ENCODE assay signal across 8 cellular contexts in genomic region chr20:542777-543368, GRCh38. TPM values are rescaled to one million over a fixed set of nuclear protein-coding genes. Genes with fewer than 3 reads are reported as not detected.
DNase-seq lines count a peak whose midpoint lies in the region; ATAC-seq and TF ChIP-seq lines count a peak whose summit lies in the region.

No MANE protein-coding gene starts in this region.

- H3K27me3 Mint-ChIP-seq in T-helper 1 cell treated with Interleukin-12 subunit alpha and Interleukin-12 subunit beta and Interleukin-4 antibody, amounts not matched to agents 30 μg/mL and 1 μg/mL, for 36 hours (ENCODE audit: low read depth) = peaks cover 17% of the 10 kb centered on the region
- H3K27me3 Mint-ChIP-seq in mesothelial cell of epicardium (ENCODE audit: low read depth) = peaks cover 18% of the 10 kb centered on the region

- ATAC-seq in HG03196 (IDR thresholded peaks at IDR 0.05; ENCODE audit: unreplicated experiment) = peak; percentile 13

- H3K4me1 Mint-ChIP-seq in T-helper 1 cell treated with Interleukin-12 subunit alpha and Interleukin-12 subunit beta and Interleukin-4 antibody, amounts not matched to agents 30 μg/mL and 1 μg/mL, for 36 hours (ENCODE audit: low read depth) = peaks cover 40% of the 10 kb centered on the region
- peaks cover 43% of the 10 kb centered on the region for H3K4me1 Mint-ChIP-seq in mesothelial cell of epicardium

- TF ChIP-seq CTCF in dorsolateral prefrontal cortex (IDR thresholded peaks at IDR 0.05 in 54 of 56, conservative IDR thresholded peaks at IDR 0.05 in 2 of 56; ENCODE audit: low read depth in 1 of 56, partially characterized antibody in 56 of 56) = no peak
- TF ChIP-seq CTCF in mesothelial cell of epicardium (IDR thresholded peaks at IDR 0.05; ENCODE audit: unreplicated experiment) = no peak

- H3K27ac Mint-ChIP-seq in T-helper 1 cell treated with Interleukin-12 subunit alpha and Interleukin-12 subunit beta and Interleukin-4 antibody, amounts not matched to agents 30 μg/mL and 1 μg/mL, for 36 hours = peak overlapping the region; percentile 67
- peak overlapping the region; percentile 68 for H3K27ac Mint-ChIP-seq in mesothelial cell of epicardium

- DNase-seq in SIG-M5 treated with dmso at 0.1 percent for 504 hours (lab: John Stamatoyannopoulos, UW; ENCODE audit: unreplicated experiment) (peak; percentile 56), SIG-M5 (lab: John Stamatoyannopoulos, UW) (no peak), dorsolateral prefrontal cortex (no peak), mesothelial cell of epicardium (ENCODE audit: low spot score in 2 of 2, unreplicated experiment in 2 of 2) (no peak), substantia nigra (lab: John Stamatoyannopoulos, UW) (peak in 6 of 49 donors; percentile 25 to 59 (median 39)), putamen (ENCODE audit: low spot score) (no peak)

- peak overlapping the region; percentile 91 for H3K4me3 Mint-ChIP-seq in T-helper 1 cell treated with Interleukin-12 subunit alpha and Interleukin-12 subunit beta and Interleukin-4 antibody, amounts not matched to agents 30 μg/mL and 1 μg/mL, for 36 hours
- H3K4me3 Mint-ChIP-seq in mesothelial cell of epicardium = peak overlapping the region; percentile 78

- H3K9me3 Mint-ChIP-seq in T-helper 1 cell treated with Interleukin-12 subunit alpha and Interleukin-12 subunit beta and Interleukin-4 antibody, amounts not matched to agents 30 μg/mL and 1 μg/mL, for 36 hours = peaks cover 27% of the 10 kb centered on the region
- H3K9me3 Mint-ChIP-seq in mesothelial cell of epicardium = peaks cover 6% of the 10 kb centered on the region

- peak overlapping the region; percentile 72 to 100 (median 95) for H3K4me3 ChIP-seq in dorsolateral prefrontal cortex

- H3K27ac ChIP-seq in dorsolateral prefrontal cortex = peak overlapping the region in 50 of 59 donors; percentile 91 to 100 (median 97)
- H3K27ac ChIP-seq in substantia nigra (ENCODE audit: low read depth, low read length, poor library complexity, severe bottlenecking) = peak overlapping the region; percentile 89

- H3K27me3 ChIP-seq in dorsolateral prefrontal cortex = peaks cover 0 to 5% (median 0%) of the 10 kb centered on the region in 45 donors

- H3K36me3 Mint-ChIP-seq in T-helper 1 cell treated with Interleukin-12 subunit alpha and Interleukin-12 subunit beta and Interleukin-4 antibody, amounts not matched to agents 30 μg/mL and 1 μg/mL, for 36 hours (ENCODE audit: low read depth) = peaks cover 48% of the 10 kb centered on the region
- peaks cover 24% of the 10 kb centered on the region for H3K36me3 Mint-ChIP-seq in mesothelial cell of epicardium

- intact Hi-C loops in dorsolateral prefrontal cortex (cut with DNase I) = loop anchor here (2.0 to 5.0 kb wide), 4 partner anchors 81 to 191 kb away; partner anchors contain the start of genes TBC1D20 (in 2 of the 2) and SRXN1 (in 1 of the 2)

RNA-seq across cellular contexts. Expression of gene CSNK2A1, which starts 0.7 kb away (rescaled TPM):
- total RNA-seq in dorsolateral prefrontal cortex = 100 to 1,000 TPM in 117 of 120 experiments, 10 to 100 TPM in 3; 89.8 to 145 (median 121) TPM
- 160 to 172 TPM (median 164 TPM) in 3 replicates for total RNA-seq in mesothelial cell of epicardium
